8 cellular contexts compared by ENCODE assay signal in the genomic region with DNA sequence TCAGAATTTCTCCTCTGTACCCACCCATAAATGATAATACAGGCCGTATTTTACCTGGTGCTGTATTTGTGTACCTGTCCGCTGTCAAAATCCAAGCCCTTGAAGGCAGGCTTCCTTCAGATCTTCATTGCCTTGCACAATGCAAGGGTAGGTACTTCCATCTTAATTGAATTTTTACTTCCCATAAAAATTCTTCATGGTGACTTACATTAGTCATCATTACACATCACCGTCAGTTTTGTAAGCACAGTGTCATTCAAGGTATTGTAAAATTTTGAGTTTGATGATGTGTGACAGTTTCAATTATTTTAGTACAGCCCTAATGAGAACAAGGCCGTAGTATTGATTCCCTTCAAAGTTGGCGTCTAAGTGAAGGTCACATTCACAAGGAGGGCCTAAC. TPM values are rescaled to one million over a fixed set of nuclear protein-coding genes. Genes with fewer than 3 reads are reported as not detected.
DNase-seq lines count a peak whose midpoint lies in the region; ATAC-seq and TF ChIP-seq lines count a peak whose summit lies in the region.

No MANE protein-coding gene starts in this region.

- no peaks in the 10 kb centered on the region for H3K9me3 Mint-ChIP-seq in nephron progenitor cell

- TF ChIP-seq POLR2A in heart left ventricle (IDR thresholded peaks at IDR 0.05) = no peak

- H3K27ac Mint-ChIP-seq in nephron progenitor cell = peak overlapping the region; percentile 100

- ATAC-seq in heart left ventricle = no peak
- no peak for ATAC-seq in Right ventricle myocardium superior (ENCODE audit: poor library complexity)
- no peak for ATAC-seq in HG02885 (IDR thresholded peaks at IDR 0.05; ENCODE audit: poor library complexity, unreplicated experiment)
- ATAC-seq in GM18511 (IDR thresholded peaks at IDR 0.05; ENCODE audit: unreplicated experiment) = no peak
- no peak for ATAC-seq in GM21515 (IDR thresholded peaks at IDR 0.05; ENCODE audit: unreplicated experiment)

- H3K27me3 Mint-ChIP-seq in nephron progenitor cell (ENCODE audit: low read depth, poor library complexity) = no peaks in the 10 kb centered on the region

- H3K27me3 ChIP-seq in heart left ventricle (no peaks in the 10 kb centered on the region), SJCRH30 (no peaks in the 10 kb centered on the region)

- intact Hi-C loops in heart left ventricle (cut with DNase I) = loop anchor here in 7 of 10 donors (2.0 to 10.0 kb wide), 7 partner anchors 61 to 205 kb away; a partner anchor contains a TSS
- intact Hi-C loops in Right ventricle myocardium superior (cut with DNase I) = no loop called here

- H3K4me1 Mint-ChIP-seq in nephron progenitor cell = peaks cover 23% of the 10 kb centered on the region

- H3K4me3 ChIP-seq in heart left ventricle = peak overlapping the region; percentile 48 to 96 (median 90)
- H3K4me3 ChIP-seq in SJCRH30 = peak overlapping the region; percentile 77

- WGBS in heart left ventricle, 4 donors = 41 to 49% (median 42%) methylated on average over 5 of the region's 5 CpGs

- H3K36me3 Mint-ChIP-seq in nephron progenitor cell (ENCODE audit: low read depth) = peaks cover 12% of the 10 kb centered on the region

- H3K4me1 ChIP-seq in heart left ventricle = peaks cover 0 to 39% (median 16%) of the 10 kb centered on the region in 12 donors
- peaks cover 3% of the 10 kb centered on the region; the same call in 1 of the 2 replicates for H3K4me1 ChIP-seq in SJCRH30

- H3K36me3 ChIP-seq in heart left ventricle (peaks cover 0 to 41% (median 18%) of the 10 kb centered on the region in 9 donors), SJCRH30 (peaks cover 3% of the 10 kb centered on the region; the same call in 1 of the 2 replicates)

- H3K27ac ChIP-seq in heart left ventricle = peak overlapping the region in 11 of 12 donors; percentile 85 to 98 (median 94)
- peak overlapping the region; percentile 76 for H3K27ac ChIP-seq in SJCRH30

- DNase-seq in heart left ventricle = no peak
- DNase-seq in Right ventricle myocardium superior = no peak
- DNase-seq in SJCRH30 = no peak
- DNase-seq in epidermal melanocyte (ENCODE audit: insufficient read length, low spot score) = peak; percentile 15
- no peak for DNase-seq in nephron progenitor cell

- TF ChIP-seq CTCF in heart left ventricle (IDR thresholded peaks at IDR 0.05) (no peak), nephron progenitor cell (IDR thresholded peaks at IDR 0.05) (no peak)

- H3K9me3 ChIP-seq in heart left ventricle = no peaks in the 10 kb centered on the region
- no peaks in the 10 kb centered on the region for H3K9me3 ChIP-seq in SJCRH30 (replicated peaks)

- peak overlapping the region; percentile 99 for H3K4me3 Mint-ChIP-seq in nephron progenitor cell

RNA-seq across cellular contexts. Expression of a gene that starts 0.8 kb away (rescaled TPM):
- total RNA-seq in heart left ventricle (100 to 1,000 TPM in 2 of 9 donors, 10 to 100 TPM in 7; 58.6 to 156 (median 69.1) TPM), Right ventricle myocardium superior (56.2 TPM)
- 10 to 100 TPM; 33.1 to 95.0 TPM for polyA plus RNA-seq in heart left ventricle
- 85.3 and 86.4 TPM in 2 replicates for total RNA-seq in SJCRH30 (2014; rRNA removed; shearing (Covaris generic))
